In genomic region chr20:20368414-20369352, GRCh38 we compare ENCODE assay signal across 8 cellular contexts. TPM values are rescaled to one million over a fixed set of nuclear protein-coding genes. Genes with fewer than 3 reads are reported as not detected.
DNase-seq lines count a peak whose midpoint lies in the region; ATAC-seq and TF ChIP-seq lines count a peak whose summit lies in the region.

No MANE protein-coding gene starts in this region.

- no peak overlapping the region for H3K4me3 Mint-ChIP-seq in activated naive CD4-positive, alpha-beta T cell treated with anti-CD3 and anti-CD28 coated beads, Interleukin-2, amount 10 ng/mL, durations not matched to agents 7 days and 5 days

- peaks cover 88% of the 10 kb centered on the region for H3K27me3 Mint-ChIP-seq in activated naive CD4-positive, alpha-beta T cell treated with anti-CD3 and anti-CD28 coated beads, Interleukin-2, amount 10 ng/mL, durations not matched to agents 7 days and 5 days

- peaks cover 39% of the 10 kb centered on the region for H3K36me3 ChIP-seq in WERI-Rb-1
- no peaks in the 10 kb centered on the region for H3K36me3 ChIP-seq in iPS-18a (ENCODE audit: control insufficient read depth, low read depth, low read length)
- no peaks in the 10 kb centered on the region for H3K36me3 ChIP-seq in upper lobe of left lung

- no peak for ATAC-seq in upper lobe of left lung (ENCODE audit: low FRiP score in 2 of 2)

- H3K9me3 Mint-ChIP-seq in activated naive CD4-positive, alpha-beta T cell treated with anti-CD3 and anti-CD28 coated beads, Interleukin-2, amount 10 ng/mL, durations not matched to agents 7 days and 5 days: no peaks in the 10 kb centered on the region

- H3K36me3 Mint-ChIP-seq in activated naive CD4-positive, alpha-beta T cell treated with anti-CD3 and anti-CD28 coated beads, Interleukin-2, amount 10 ng/mL, durations not matched to agents 7 days and 5 days: peaks cover 2% of the 10 kb centered on the region

- CTCF ChIA-PET in activated naive CD4-positive, alpha-beta T cell treated with anti-CD3 and anti-CD28 coated beads, Interleukin-2, amount 10 ng/mL, durations not matched to agents 7 days and 5 days (lab: Charles Lee): no interaction called here

- peak overlapping the region; percentile 90 for H3K4me3 ChIP-seq in WERI-Rb-1 (ENCODE audit: low read depth, low read length)
- H3K4me3 ChIP-seq in iPS-18a (ENCODE audit: low read length): peak overlapping the region; percentile 64
- H3K4me3 ChIP-seq in upper lobe of left lung: peak overlapping the region in 3 of 4 donors; percentile 35 to 37 (median 35)

- no peak for TF ChIP-seq CTCF in WERI-Rb-1 (IDR thresholded peaks at IDR 0.05; ENCODE audit: low read depth, low read length)
- TF ChIP-seq CTCF in upper lobe of left lung (IDR thresholded peaks at IDR 0.05): no peak

- no peak overlapping the region for H3K9ac ChIP-seq in iPS-18a (ENCODE audit: low read length)

- H3K27ac ChIP-seq in WERI-Rb-1 (peak overlapping the region; percentile 100), iPS-18a (ENCODE audit: low read length) (no peak overlapping the region), upper lobe of left lung (no peak overlapping the region)

- WGBS in upper lobe of left lung, 2 donors: 2% methylated on average over 22 to 24 of the region's 147 CpGs

- TF ChIP-seq POLR2A in upper lobe of left lung (IDR thresholded peaks at IDR 0.05): no peak

- no peak for TF ChIP-seq EP300 in upper lobe of left lung (IDR thresholded peaks at IDR 0.05)

- peak; percentile 21 for DNase-seq in activated naive CD4-positive, alpha-beta T cell treated with anti-CD3 and anti-CD28 coated beads, Interleukin-2, amount 10 ng/mL, durations not matched to agents 7 days and 5 days
- no peak for DNase-seq in activated naive CD4-positive, alpha-beta T cell treated with Interleukin-2 at 50 U/mL for 16 hours
- DNase-seq in WERI-Rb-1: peak; percentile 38
- peak in 1 of 2 donors; percentile 80 for DNase-seq in upper lobe of left lung
- DNase-seq in putamen (ENCODE audit: low spot score): no peak
- DNase-seq in AG08395 (ENCODE audit: low spot score): no peak
- no peak for DNase-seq in superior temporal gyrus (ENCODE audit: extremely low spot score)

- H3K9me3 ChIP-seq in WERI-Rb-1 (ENCODE audit: severe bottlenecking) (peaks cover 7% of the 10 kb centered on the region), iPS-18a (ENCODE audit: control insufficient read depth, low read depth, low read length) (no peaks in the 10 kb centered on the region), upper lobe of left lung (no peaks in the 10 kb centered on the region)

- H3K27me3 ChIP-seq in WERI-Rb-1 (ENCODE audit: insufficient read depth, low read depth, severe bottlenecking) (no peaks in the 10 kb centered on the region), iPS-18a (ENCODE audit: control insufficient read depth, insufficient read depth, low read length) (peaks cover 93% of the 10 kb centered on the region), upper lobe of left lung (peaks cover 0 to 76% (median 51%) of the 10 kb centered on the region in 4 donors)

- no peak overlapping the region for H3K27ac Mint-ChIP-seq in activated naive CD4-positive, alpha-beta T cell treated with anti-CD3 and anti-CD28 coated beads, Interleukin-2, amount 10 ng/mL, durations not matched to agents 7 days and 5 days

- H3K4me1 Mint-ChIP-seq in activated naive CD4-positive, alpha-beta T cell treated with anti-CD3 and anti-CD28 coated beads, Interleukin-2, amount 10 ng/mL, durations not matched to agents 7 days and 5 days: peaks cover 20% of the 10 kb centered on the region

- H3K4me1 ChIP-seq in iPS-18a (ENCODE audit: control insufficient read depth, low read depth, low read length) (peaks cover 43% of the 10 kb centered on the region), upper lobe of left lung (peaks cover 34 to 55% (median 37%) of the 10 kb centered on the region in 4 donors)

RNA-seq across cellular contexts. Expression of gene INSM1, which starts 0.8 kb away (rescaled TPM):
- not detected for total RNA-seq in upper lobe of left lung

Comparison
In these comparisons a context has a peak if more than half of its experiments do, and no peak if none do; other contexts are left out.
1. DNase-seq: peak in activated naive CD4-positive, alpha-beta T cell treated with anti-CD3 and anti-CD28 coated beads, Interleukin-2, amount 10 ng/mL, durations not matched to agents 7 days and 5 days (single experiment) and WERI-Rb-1 (single experiment); none in activated naive CD4-positive, alpha-beta T cell treated with Interleukin-2 at 50 U/mL for 16 hours (single experiment), putamen (single experiment), AG08395 (single experiment) and superior temporal gyrus (single experiment).
2. H3K4me3 ChIP-seq: peak in every context shown above with its lines; median percentile 90 in WERI-Rb-1; 64 in iPS-18a; 35 in upper lobe of left lung.